Comparison of ENCODE assay signal across 1 cellular context in genomic region chr17:39769974-39770587, GRCh38.
A peak's percentile ranks its signal among the peaks of the same experiment; 100 is the strongest.
TF ChIP-seq lines count a peak whose summit lies in the region.

No MANE protein-coding gene starts in this region.

TF ChIP-seq in HepG2, 621 proteins besides CTCF, POLR2A, EP300 and RAD21 (continues in another document):
- no peak for TF ChIP-seq SMARCE1 (IDR thresholded peaks at IDR 0.05; ENCODE audit: borderline replicate concordance)
- no peak for TF ChIP-seq SIN3B (IDR thresholded peaks at IDR 0.05; ENCODE audit: low read length)
- TF ChIP-seq ZNF777 (CRISPR knock-in tag; IDR thresholded peaks at IDR 0.05) = no peak
- TF ChIP-seq ZNF235 (CRISPR knock-in tag; IDR thresholded peaks at IDR 0.05; ENCODE audit: borderline replicate concordance) = no peak
- no peak for TF ChIP-seq AKNA (CRISPR knock-in tag; IDR thresholded peaks at IDR 0.05; ENCODE audit: borderline replicate concordance)
- TF ChIP-seq E2F5 (CRISPR knock-in tag; conservative IDR thresholded peaks at IDR 0.05) = no peak
- TF ChIP-seq ZNF792 (CRISPR knock-in tag; IDR thresholded peaks at IDR 0.05) = no peak
- 0 out of 2 replicates have a peak, but pooled peaks have one; percentile 43 for TF ChIP-seq ZNF3 (CRISPR knock-in tag; IDR thresholded peaks at IDR 0.05)
- TF ChIP-seq NFAT5 (CRISPR knock-in tag; IDR thresholded peaks at IDR 0.05) = no peak
- no peak for TF ChIP-seq ZNF740 (CRISPR knock-in tag; IDR thresholded peaks at IDR 0.05)
- no peak for TF ChIP-seq ZNF615 (CRISPR knock-in tag; IDR thresholded peaks at IDR 0.05; ENCODE audit: borderline replicate concordance)
- TF ChIP-seq ZNF619 (CRISPR knock-in tag; IDR thresholded peaks at IDR 0.05) = no peak
- no peak for TF ChIP-seq NRL (CRISPR knock-in tag; IDR thresholded peaks at IDR 0.05; ENCODE audit: borderline replicate concordance)
- TF ChIP-seq FOXP1 (IDR thresholded peaks at IDR 0.05) = no peak
- TF ChIP-seq FOXP1 (CRISPR knock-in tag; IDR thresholded peaks at IDR 0.05) = peak; percentile 45; the same call in 1 of the 2 replicates
- TF ChIP-seq ZNF326 (CRISPR knock-in tag; IDR thresholded peaks at IDR 0.05; ENCODE audit: borderline replicate concordance) = no peak
- TF ChIP-seq FOXP4 (CRISPR knock-in tag; IDR thresholded peaks at IDR 0.05) = 0 out of 2 replicates have a peak, but pooled peaks have one; percentile 30
- TF ChIP-seq ZNF713 (CRISPR knock-in tag; IDR thresholded peaks at IDR 0.05) = no peak
- no peak for TF ChIP-seq ZNF558 (CRISPR knock-in tag; IDR thresholded peaks at IDR 0.05; ENCODE audit: borderline replicate concordance)
- TF ChIP-seq E2F1 (CRISPR knock-in tag; IDR thresholded peaks at IDR 0.05) = no peak
- no peak for TF ChIP-seq ZFP36L2 (CRISPR knock-in tag; IDR thresholded peaks at IDR 0.05)
- no peak for TF ChIP-seq DNMT3B (CRISPR knock-in tag; conservative IDR thresholded peaks at IDR 0.05)
- no peak for TF ChIP-seq ZNF691 (CRISPR knock-in tag; IDR thresholded peaks at IDR 0.05; ENCODE audit: borderline replicate concordance, low read depth)
- no peak for TF ChIP-seq ZSCAN20 (CRISPR knock-in tag; IDR thresholded peaks at IDR 0.05; ENCODE audit: borderline replicate concordance)
- TF ChIP-seq FOSL1 (CRISPR knock-in tag; IDR thresholded peaks at IDR 0.05; ENCODE audit: borderline replicate concordance) = peak; percentile 60; the same call in 1 of the 2 replicates
- no peak for TF ChIP-seq PRDM10 (CRISPR knock-in tag; IDR thresholded peaks at IDR 0.05; ENCODE audit: low read depth)
- no peak for TF ChIP-seq BCL6 (CRISPR knock-in tag; IDR thresholded peaks at IDR 0.05)
- TF ChIP-seq ATF4 (CRISPR knock-in tag; IDR thresholded peaks at IDR 0.05) = peak in 1 of 2 experiments; percentile 78; a peak in 2 of 4 replicates
- no peak for TF ChIP-seq MAFF (IDR thresholded peaks at IDR 0.05; ENCODE audit: low read depth, low read length)
- peak; percentile 63 for TF ChIP-seq BHLHE40 (IDR thresholded peaks at IDR 0.05; ENCODE audit: low read length)
- TF ChIP-seq CHD2 (IDR thresholded peaks at IDR 0.05; ENCODE audit: low read depth, low read length) = no peak
- TF ChIP-seq FOXK2 (IDR thresholded peaks at IDR 0.05) = no peak
- TF ChIP-seq ZBTB37 (CRISPR knock-in tag; IDR thresholded peaks at IDR 0.05) = no peak
- TF ChIP-seq SIX1 (CRISPR knock-in tag; IDR thresholded peaks at IDR 0.05; ENCODE audit: borderline replicate concordance) = peak; percentile 36; the same call in 1 of the 2 replicates
- no peak for TF ChIP-seq JDP2 (CRISPR knock-in tag; IDR thresholded peaks at IDR 0.05; ENCODE audit: borderline replicate concordance)
- TF ChIP-seq KDM6A (CRISPR knock-in tag; IDR thresholded peaks at IDR 0.05; ENCODE audit: low read depth) = no peak
- no peak for TF ChIP-seq POLR2AphosphoS2 (IDR thresholded peaks at IDR 0.05; ENCODE audit: low read depth, low read length)
- no peak for TF ChIP-seq TSC22D2 (CRISPR knock-in tag; IDR thresholded peaks at IDR 0.05; ENCODE audit: borderline replicate concordance)
- TF ChIP-seq NCOR1 (IDR thresholded peaks at IDR 0.05; ENCODE audit: borderline replicate concordance, low read length) = no peak
